16 cellular contexts compared by ENCODE assay signal in genomic region chr7:2412587-2413201, GRCh38. TPM values are rescaled to one million over a fixed set of nuclear protein-coding genes. Genes with fewer than 3 reads are reported as not detected.
A peak's percentile ranks its signal among the peaks of the same experiment; 100 is the strongest.
DNase-seq lines count a peak whose midpoint lies in the region; ATAC-seq and TF ChIP-seq lines count a peak whose summit lies in the region.
"Had no signal": no experiment of that assay in that cellular context is flagged by ENCODE, and none has a peak within 500 bp of the region (broad histone marks: within the 10 kb centered on the region; RNA-seq: fewer than 3 reads in every experiment).

No MANE protein-coding gene starts in this region.

- DNase-seq in GM23338 (ENCODE audit: low spot score) (no peak), adipocyte (ENCODE audit: low read depth) (peak; percentile 25), iris pigment epithelial cell (ENCODE audit: low read depth) (peak; percentile 39), suprapubic skin (ENCODE audit: low spot score in 2 of 2) (no peak), ACHN (no peak), UCSD-AML1 (lab: John Stamatoyannopoulos, UW; ENCODE audit: unreplicated experiment) (no peak)
- DNase-seq: activated CD4-positive, CD25-positive, alpha-beta regulatory T cell; activated T-cell treated with anti-CD3 and anti-CD28 coated beads, Interleukin-2, amount 50 U/mL, for 4 hours; Calu3; Kasumi-1; midbrain; NCI-H2081 treated with DMSO at 0.1 percent for 48 hours; stimulated activated CD4-positive, alpha-beta T cell treated with anti-CD3 and anti-CD28 coated beads, Interleukin-4, amount 100 ng/mL, for 4 hours had no signal

- no peaks in the 10 kb centered on the region for H3K36me3 ChIP-seq in GM23338 (ENCODE audit: insufficient read depth)
- no peaks in the 10 kb centered on the region for H3K36me3 ChIP-seq in adipocyte (ENCODE audit: control insufficient read depth, insufficient read depth, low read length, severe bottlenecking)
- no peaks in the 10 kb centered on the region for H3K36me3 ChIP-seq in suprapubic skin

- in situ Hi-C loops in ACHN (cut with HindIII; ENCODE audit: low pct_ligation_motif_present, low pct_unique_long_range_greater_than_20kb, low sequenced_read_pairs), result no loop called here

- H4K20me1 ChIP-seq in GM23338 (replicated peaks; ENCODE audit: insufficient read depth), result no peaks in the 10 kb centered on the region; the same call in 1 of the 2 replicates

- H3K4me2 ChIP-seq in GM23338, result no peak overlapping the region

- 73% methylated on average over 3 of the region's 3 CpGs for WGBS in suprapubic skin

- peak overlapping the region; percentile 52 for H3K27ac ChIP-seq in GM23338 (ENCODE audit: low read depth)
- peak overlapping the region; percentile 46 for H3K27ac ChIP-seq in suprapubic skin

- ATAC-seq in GM23338 (no peak), GM19351 (IDR thresholded peaks at IDR 0.05; ENCODE audit: unreplicated experiment) (no peak)
- ATAC-seq: activated T-cell treated with anti-CD3 and anti-CD28 coated beads, Interleukin-2, amount 50 U/mL, for 4 hours had no signal

- TF ChIP-seq CTCF in GM23338 (conservative IDR thresholded peaks at IDR 0.05; ENCODE audit: low read depth in 2 of 2) (no peak), suprapubic skin (IDR thresholded peaks at IDR 0.05) (no peak)

- 0 out of 2 replicates have a peak, but pooled peaks cover 9% of the 10 kb centered on the region for H3F3A ChIP-seq in GM23338 (replicated peaks; ENCODE audit: low read depth)

- peak overlapping the region; percentile 0; the same call in 1 of the 2 replicates for H3K27ac Mint-ChIP-seq in GM23338
- H3K27ac Mint-ChIP-seq: brain; stimulated activated naive CD8-positive, alpha-beta T cell treated with anti-CD3 and anti-CD28 coated beads, Interleukin-15, Interleukin-2, amounts not matched to agents 100 ng/mL and 50 ng/mL, for 24 hours had no signal

- no peaks in the 10 kb centered on the region for H3K36me3 Mint-ChIP-seq in GM23338 (ENCODE audit: low read depth)
- H3K36me3 Mint-ChIP-seq: brain had no signal

- no peaks in the 10 kb centered on the region for H3K9me2 ChIP-seq in GM23338 (ENCODE audit: insufficient read depth)

- H3K27me3 ChIP-seq in GM23338 (ENCODE audit: insufficient read depth) (no peaks in the 10 kb centered on the region), adipocyte (replicated peaks; ENCODE audit: control insufficient read depth, insufficient read depth, low read length) (no peaks in the 10 kb centered on the region), suprapubic skin (no peaks in the 10 kb centered on the region)

- H3K4me1 ChIP-seq in GM23338 (ENCODE audit: insufficient read depth) (peaks cover 11% of the 10 kb centered on the region), adipocyte (ENCODE audit: control insufficient read depth, insufficient read depth, low read length) (peaks cover 37% of the 10 kb centered on the region), suprapubic skin (peaks cover 46% of the 10 kb centered on the region)

- TF ChIP-seq POLR2A in suprapubic skin (IDR thresholded peaks at IDR 0.05), result no peak

- H3K4me3 Mint-ChIP-seq in GM23338, result no peak overlapping the region
- H3K4me3 Mint-ChIP-seq: activated T-cell treated with anti-CD3 and anti-CD28 coated beads, Interleukin-2, amount 50 U/mL, for 4 hours; brain; stimulated activated naive CD8-positive, alpha-beta T cell treated with anti-CD3 and anti-CD28 coated beads, Interleukin-15, Interleukin-2, amounts not matched to agents 100 ng/mL and 50 ng/mL, for 24 hours had no signal

- peaks cover 9% of the 10 kb centered on the region for H3K27me3 Mint-ChIP-seq in GM23338 (ENCODE audit: insufficient read depth, low read depth, poor library complexity)
- H3K27me3 Mint-ChIP-seq: stimulated activated naive CD8-positive, alpha-beta T cell treated with anti-CD3 and anti-CD28 coated beads, Interleukin-15, Interleukin-2, amounts not matched to agents 100 ng/mL and 50 ng/mL, for 24 hours had no signal

- no peak overlapping the region for H3K9ac ChIP-seq in adipocyte (ENCODE audit: low read length)

- no peak overlapping the region for H3K4me3 ChIP-seq in GM23338
- no peak overlapping the region for H3K4me3 ChIP-seq in adipocyte (ENCODE audit: low read length)
- no peak overlapping the region for H3K4me3 ChIP-seq in suprapubic skin

- peaks cover 72% of the 10 kb centered on the region for H3K79me2 ChIP-seq in GM23338 (replicated peaks; ENCODE audit: insufficient read depth)

- TF ChIP-seq EP300 in suprapubic skin (IDR thresholded peaks at IDR 0.05), result no peak

- peaks cover 34% of the 10 kb centered on the region for H3K4me1 Mint-ChIP-seq in GM23338

- H2AFZ ChIP-seq in GM23338, result no peak overlapping the region

- no peaks in the 10 kb centered on the region for H3K9me3 Mint-ChIP-seq in GM23338
- H3K9me3 Mint-ChIP-seq: activated T-cell treated with anti-CD3 and anti-CD28 coated beads, Interleukin-2, amount 50 U/mL, for 4 hours; brain; stimulated activated naive CD8-positive, alpha-beta T cell treated with anti-CD3 and anti-CD28 coated beads, Interleukin-15, Interleukin-2, amounts not matched to agents 100 ng/mL and 50 ng/mL, for 24 hours had no signal

- H3K9me3 ChIP-seq in adipocyte (ENCODE audit: control insufficient read depth, low read length), result no peaks in the 10 kb centered on the region
- H3K9me3 ChIP-seq in suprapubic skin, result no peaks in the 10 kb centered on the region

TF ChIP-seq in GM23338, 12 proteins besides CTCF, POLR2A, EP300 and RAD21 (continues in another document):
- TF ChIP-seq ZNF462 (CRISPR knock-in tag; IDR thresholded peaks at IDR 0.05) (no peak), NANOG (IDR thresholded peaks at IDR 0.05; ENCODE audit: borderline replicate concordance) (no peak), STAT1 (IDR thresholded peaks at IDR 0.05; ENCODE audit: unreplicated experiment) (no peak)

RNA-seq across cellular contexts. Expression of gene CHST12, which starts 9.3 kb away (rescaled TPM):
- total RNA-seq in GM23338 (2014; rRNA removed; shearing (Covaris generic)), result 10.1 and 12.0 TPM in 2 replicates
- polyA plus RNA-seq in GM23338 (2016; fragmentation: Nextera tagmentation; extraction: Ambion mirVana), result 13.9 and 14.6 TPM in 2 replicates
- total RNA-seq in suprapubic skin, result 10 to 100 TPM in 3 of 4 donors, 1 to 10 TPM in 1; 9.9 to 55.8 (median 24.5) TPM

RNA-seq across cellular contexts. Expression of gene EIF3B, which starts 58.1 kb away (rescaled TPM):
- total RNA-seq in GM23338 (2014; rRNA removed; shearing (Covaris generic)), result 323 and 355 TPM in 2 replicates
- polyA plus RNA-seq in GM23338 (2016; fragmentation: Nextera tagmentation; extraction: Ambion mirVana), result 106 and 113 TPM in 2 replicates
- 100 to 1,000 TPM; 136 to 158 (median 139) TPM for total RNA-seq in suprapubic skin

Comparison
In these comparisons a context has a peak if more than half of its experiments do, and no peak if none do; other contexts are left out.
1. DNase-seq: peak in adipocyte (single experiment) and iris pigment epithelial cell (single experiment); none in GM23338 (single experiment), suprapubic skin (0 of 2), ACHN (single experiment) and UCSD-AML1 (single experiment).